In the genomic region with DNA sequence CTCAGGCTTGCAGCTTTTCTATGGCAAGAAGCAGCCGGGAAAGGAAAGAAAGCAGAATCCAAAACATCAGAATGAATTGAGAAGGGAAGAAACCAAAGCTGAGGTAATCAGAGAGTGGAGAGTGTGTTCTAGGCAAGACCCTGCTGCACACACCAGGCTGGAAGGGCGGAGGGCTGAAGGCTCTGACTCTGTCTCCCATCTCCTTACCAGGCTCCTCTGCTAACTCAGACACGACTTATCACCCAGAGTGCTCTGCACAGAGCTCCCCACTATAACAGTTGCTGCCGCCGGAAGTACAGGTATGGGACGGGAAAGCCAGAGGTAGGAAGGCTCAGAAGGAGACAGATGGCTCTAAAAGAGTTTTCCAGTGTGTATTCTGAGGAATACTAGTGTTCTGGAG, we compare ENCODE assay signal across 9 cellular contexts. TPM values are rescaled to one million over a fixed set of nuclear protein-coding genes. Genes with fewer than 3 reads are reported as not detected.
DNase-seq lines count a peak whose midpoint lies in the region; ATAC-seq and TF ChIP-seq lines count a peak whose summit lies in the region.
"Had no signal": no experiment of that assay in that cellular context is flagged by ENCODE, and none has a peak within 500 bp of the region (broad histone marks: within the 10 kb centered on the region; RNA-seq: fewer than 3 reads in every experiment).

No MANE protein-coding gene starts in this region.

- H3K4me1 ChIP-seq in left ventricle myocardium inferior (peaks cover 47% of the 10 kb centered on the region), tibial artery (peaks cover 0 to 31% (median 17%) of the 10 kb centered on the region in 4 donors)

- H3K27ac ChIP-seq in left ventricle myocardium inferior (replicated peaks) (no peak overlapping the region), tibial artery (peak overlapping the region; percentile 92 to 96)

- DNase-seq in left ventricle myocardium inferior: no peak
- DNase-seq in Right ventricle myocardium superior: no peak
- no peak for DNase-seq in kidney epithelial cell (ENCODE audit: low read depth)
- DNase-seq in tibial artery: no peak
- DNase-seq in D341Med (ENCODE audit: low spot score): no peak
- DNase-seq in NCI-H2227 treated with DMSO at 0.1 percent for 48 hours (lab: John Stamatoyannopoulos, UW): no peak
- DNase-seq in C1 segment of cervical spinal cord (lab: John Stamatoyannopoulos, UW): no peak
- DNase-seq: stimulated activated CD4-positive, alpha-beta T cell treated with anti-CD3 and anti-CD28 coated beads, Interleukin-12 subunit alpha, Interleukin-12 subunit beta, amount 100 ng/mL, for 4 hours had no signal

- H3K36me3 ChIP-seq in left ventricle myocardium inferior: peaks cover 39% of the 10 kb centered on the region
- peaks cover 1% of the 10 kb centered on the region for H3K36me3 ChIP-seq in kidney epithelial cell (ENCODE audit: control insufficient read depth, insufficient read depth, low read length)
- peaks cover 17 to 47% (median 30%) of the 10 kb centered on the region in 3 donors for H3K36me3 ChIP-seq in tibial artery

- ATAC-seq in Right ventricle myocardium superior (ENCODE audit: poor library complexity): no peak

- intact Hi-C loops in left ventricle myocardium inferior (cut with micrococcal nuclease) (no loop called here), Right ventricle myocardium superior (cut with DNase I) (no loop called here), tibial artery (cut with DNase I; ENCODE audit: low total_unique reads) (no loop called here)

- TF ChIP-seq CTCF in left ventricle myocardium inferior (IDR thresholded peaks at IDR 0.05; ENCODE audit: borderline replicate concordance) (no peak), kidney epithelial cell (IDR thresholded peaks at IDR 0.05; ENCODE audit: insufficient read depth, low read length, poor library complexity, severe bottlenecking) (no peak), tibial artery (IDR thresholded peaks at IDR 0.05) (no peak)

- H3K9me3 Mint-ChIP-seq in activated naive CD8-positive, alpha-beta T cell (ENCODE audit: low read depth): no peaks in the 10 kb centered on the region

- no peaks in the 10 kb centered on the region for H3K27me3 ChIP-seq in left ventricle myocardium inferior (ENCODE audit: low read depth)
- H3K27me3 ChIP-seq in kidney epithelial cell (ENCODE audit: control insufficient read depth, insufficient read depth, low read length): no peaks in the 10 kb centered on the region
- H3K27me3 ChIP-seq in tibial artery: no peaks in the 10 kb centered on the region

- H3K9me3 ChIP-seq in left ventricle myocardium inferior (replicated peaks): no peaks in the 10 kb centered on the region
- no peaks in the 10 kb centered on the region for H3K9me3 ChIP-seq in tibial artery

- peak overlapping the region; percentile 64 for H3K27ac Mint-ChIP-seq in activated naive CD8-positive, alpha-beta T cell

- peaks cover 37% of the 10 kb centered on the region for H3K4me1 Mint-ChIP-seq in activated naive CD8-positive, alpha-beta T cell (ENCODE audit: low read depth)

- H3K36me3 Mint-ChIP-seq in activated naive CD8-positive, alpha-beta T cell: no peaks in the 10 kb centered on the region

- peak overlapping the region; percentile 86 for H3K4me3 ChIP-seq in left ventricle myocardium inferior
- H3K4me3 ChIP-seq in kidney epithelial cell (ENCODE audit: low read depth, low read length): peak overlapping the region; percentile 54
- H3K4me3 ChIP-seq in tibial artery: peak overlapping the region; percentile 67 to 76

- H3K4me3 Mint-ChIP-seq in activated naive CD8-positive, alpha-beta T cell: peak overlapping the region; percentile 92

- no peaks in the 10 kb centered on the region for H3K27me3 Mint-ChIP-seq in activated naive CD8-positive, alpha-beta T cell

RNA-seq across cellular contexts. Expression of a gene that starts 1.2 kb away (rescaled TPM):
- total RNA-seq in left ventricle myocardium inferior (19.4 TPM), Right ventricle myocardium superior (17.5 TPM), kidney epithelial cell (52.6 and 60.1 TPM in 2 replicates)

RNA-seq across cellular contexts. Expression of a gene that starts 1.4 kb away (rescaled TPM):
- total RNA-seq in left ventricle myocardium inferior (12.0 TPM), Right ventricle myocardium superior (10.7 TPM), kidney epithelial cell (8.1 and 9.7 TPM in 2 replicates)

RNA-seq across cellular contexts. Expression of a gene that starts 8.7 kb away (rescaled TPM):
- total RNA-seq in left ventricle myocardium inferior (not detected), Right ventricle myocardium superior (not detected), kidney epithelial cell (not detected in 2 replicates)

RNA-seq across cellular contexts. Expression of a gene that starts 10.7 kb away (rescaled TPM):
- total RNA-seq in left ventricle myocardium inferior (0.88 TPM), Right ventricle myocardium superior (1.5 TPM), kidney epithelial cell (not detected in 2 replicates)

RNA-seq across cellular contexts. Expression of a gene that starts 20.7 kb away (rescaled TPM):
- total RNA-seq in left ventricle myocardium inferior: 77.7 TPM
- 56.6 TPM for total RNA-seq in Right ventricle myocardium superior
- total RNA-seq in kidney epithelial cell: 6.9 and 9.9 TPM in 2 replicates
